Comparison of ENCODE assay signal across 8 cellular contexts in genomic region chr9:133460405-133461175, GRCh38. TPM values are rescaled to one million over a fixed set of nuclear protein-coding genes. Genes with fewer than 3 reads are reported as not detected.
A peak's percentile ranks its signal among the peaks of the same experiment; 100 is the strongest.
DNase-seq lines count a peak whose midpoint lies in the region; ATAC-seq, FAIRE-seq and TF ChIP-seq lines count a peak whose summit lies in the region.

No MANE protein-coding gene starts in this region.

- no peak overlapping the region for H2AFZ ChIP-seq in HCT116 (ENCODE audit: low read depth, low read length, poor library complexity, severe bottlenecking)

- H3K36me3 ChIP-seq in HCT116 (ENCODE audit: control insufficient read depth in 1 of 2, insufficient read depth in 2 of 2, low read length in 2 of 2) = no peaks in the 10 kb centered on the region

- H3K9me3 ChIP-seq in HCT116 (ENCODE audit: control insufficient read depth in 1 of 2, insufficient read depth in 1 of 2, low read depth in 1 of 2, low read length in 2 of 2) = no peaks in the 10 kb centered on the region

- peak overlapping the region; percentile 81 for H3K4me2 ChIP-seq in HCT116 (ENCODE audit: low read length)

- peak overlapping the region; percentile 64 to 67 for H3K4me3 ChIP-seq in HCT116 (replicated peaks in 1 of 2; ENCODE audit: low read depth in 1 of 2, low read length in 2 of 2)

- no peak for FAIRE-seq in HTR-8/SVneo (lab: Jason Lieb, UNC)

- H3K27ac ChIP-seq in HCT116 (ENCODE audit: low read depth, low read length) = peak overlapping the region; percentile 97; the same call in 1 of the 2 replicates

- peaks cover 8% of the 10 kb centered on the region for H3K36me3 Mint-ChIP-seq in osteocyte (ENCODE audit: unreplicated experiment)

- no peak for TF ChIP-seq RAD21 in HCT116 (IDR thresholded peaks at IDR 0.05; ENCODE audit: low read depth)

- peaks cover 16% of the 10 kb centered on the region for H3K4me1 Mint-ChIP-seq in osteocyte (ENCODE audit: unreplicated experiment)

- no peaks in the 10 kb centered on the region for H3K9me3 Mint-ChIP-seq in osteocyte (ENCODE audit: unreplicated experiment)

- H3K4me1 ChIP-seq in HCT116 (ENCODE audit: control insufficient read depth in 1 of 2, insufficient read depth in 2 of 2, low read length in 2 of 2) = peaks cover 16 to 17% of the 10 kb centered on the region in 2 experiments

- TF ChIP-seq POLR2A in HCT116 (IDR thresholded peaks at IDR 0.05; ENCODE audit: borderline replicate concordance, extremely low read depth, insufficient read depth, insufficient read length) = no peak

- RAD21 ChIA-PET in HCT116 (lab: Charles Lee; ENCODE audit: low non-redundant PET in 1 of 2, low total read pairs in 2 of 2, uncharacterized antibody in 2 of 2, unreplicated experiment in 2 of 2) = no interaction called here

- BruUV-seq in HCT116 (replicated peaks; lab: Mats Ljungman, UMichigan) = TSS peak; percentile 62

- no peaks in the 10 kb centered on the region for H3K9me2 ChIP-seq in HCT116 (ENCODE audit: insufficient read depth)

- H3K4me3 Mint-ChIP-seq in osteocyte (ENCODE audit: unreplicated experiment) = peak overlapping the region; percentile 76

- no peaks in the 10 kb centered on the region for H4K20me1 ChIP-seq in HCT116 (ENCODE audit: insufficient read depth)

- DNase-seq in activated effector memory CD4-positive, alpha-beta T cell treated with anti-CD3 and anti-CD28 coated beads, Interleukin-2, amount 50 U/mL, for 16 hours = peak; percentile 76
- DNase-seq in activated effector memory CD4-positive, alpha-beta T cell treated with Interleukin-2 at 50 U/mL for 16 hours = no peak
- no peak for DNase-seq in HCT116 (ENCODE audit: low read depth, low spot score)
- DNase-seq in NCI-H1417 (lab: John Stamatoyannopoulos, UW) = peak; percentile 22 to 93 (median 90)
- peak; percentile 13 for DNase-seq in activated T-helper 1 cell treated with Interleukin-2 at 50 U/mL for 16 hours (ENCODE audit: low read depth)
- DNase-seq in globus pallidus (ENCODE audit: low spot score) = peak; percentile 50
- DNase-seq in osteocyte (ENCODE audit: extremely low spot score, unreplicated experiment) = no peak
- no peak for DNase-seq in HTR-8/SVneo (ENCODE audit: insufficient read length, low spot score)

- CTCF ChIA-PET in HCT116 (lab: Charles Lee) = interaction anchor here (0.7 to 1.1 kb wide), 2 partner anchors 20 to 39 kb away, joined by 3 read pairs; no protein-coding TSS in a partner anchor

- no peaks in the 10 kb centered on the region for H3K27me3 ChIP-seq in HCT116 (ENCODE audit: insufficient read depth, low read length)

- ATAC-seq in HCT116 = no peak

- H3K27ac Mint-ChIP-seq in osteocyte (ENCODE audit: unreplicated experiment) = peak overlapping the region; percentile 63

- POLR2A ChIA-PET in HCT116 (lab: Charles Lee) = interaction anchor here (0.6 to 1.5 kb wide), 6 partner anchors 18 to 222 kb away, joined by 3 to 4 read pairs (median 3); partner anchors contain the start of genes MED22 and RPL7A

- TF ChIP-seq CTCF in HCT116 (IDR thresholded peaks at IDR 0.05 in 2 of 3, conservative IDR thresholded peaks at IDR 0.05 in 1 of 3; ENCODE audit: borderline replicate concordance in 1 of 3, insufficient read depth in 1 of 3, low read depth in 2 of 3, low read length in 2 of 3) (no peak), osteocyte (IDR thresholded peaks at IDR 0.05) (no peak)

- H3K79me2 ChIP-seq in HCT116 (ENCODE audit: insufficient read depth, low read length) = no peaks in the 10 kb centered on the region

- intact Hi-C loops in HCT116 (cut with micrococcal nuclease) = loop anchor here (5.0 kb wide), 1 partner anchor 43 kb away; the partner anchor contains the start of gene REXO4

- H3K9ac ChIP-seq in HCT116 (ENCODE audit: low read length) = peak overlapping the region; percentile 76

- no peaks in the 10 kb centered on the region for H3K27me3 Mint-ChIP-seq in osteocyte (ENCODE audit: unreplicated experiment)

TF ChIP-seq in HCT116, 20 proteins besides CTCF, POLR2A, EP300 and RAD21:
- no peak for TF ChIP-seq SP1 (IDR thresholded peaks at IDR 0.05; ENCODE audit: low read depth)
- no peak for TF ChIP-seq ATF3 (IDR thresholded peaks at IDR 0.05)
- TF ChIP-seq SRF (IDR thresholded peaks at IDR 0.05; ENCODE audit: low read depth) = no peak
- no peak for TF ChIP-seq CEBPB (IDR thresholded peaks at IDR 0.05; ENCODE audit: low read depth)
- no peak for TF ChIP-seq REST (IDR thresholded peaks at IDR 0.05; ENCODE audit: low read depth)
- TF ChIP-seq YY1 (IDR thresholded peaks at IDR 0.05; ENCODE audit: extremely low read depth, insufficient replicate concordance, low read depth, low read length) = no peak
- no peak for TF ChIP-seq ZFX (IDR thresholded peaks at IDR 0.05)
- TF ChIP-seq EGR1 (IDR thresholded peaks at IDR 0.05; ENCODE audit: low read depth) = no peak
- TF ChIP-seq EZH2phosphoT487 (IDR thresholded peaks at IDR 0.05; ENCODE audit: borderline replicate concordance) = no peak
- TF ChIP-seq SIN3A (IDR thresholded peaks at IDR 0.05; ENCODE audit: low read depth) = no peak
- TF ChIP-seq JUND (IDR thresholded peaks at IDR 0.05) = no peak
- TF ChIP-seq ZNF274 (IDR thresholded peaks at IDR 0.05; ENCODE audit: low read depth, low read length) = no peak
- no peak for TF ChIP-seq MAX (IDR thresholded peaks at IDR 0.05)
- TF ChIP-seq POLR2AphosphoS5 (IDR thresholded peaks at IDR 0.05; ENCODE audit: low read depth, low read length) = no peak

RNA-seq across cellular contexts. Expression of gene CACFD1, which starts 0.8 kb away (rescaled TPM):
- 6.9 TPM for total RNA-seq in HCT116 (2021; ENCODE audit: unreplicated experiment)
- polyA plus RNA-seq in HCT116 (2012) = 6.7 and 7.8 TPM in 2 replicates
- 28.9 and 29.3 TPM in 2 replicates for total RNA-seq in osteocyte

RNA-seq across cellular contexts. Expression of gene SLC2A6, which starts 18.3 kb away (rescaled TPM):
- total RNA-seq in HCT116 (2021; ENCODE audit: unreplicated experiment) (10.7 TPM), osteocyte (8.0 and 8.4 TPM in 2 replicates)
- 4.8 and 5.0 TPM in 2 replicates for polyA plus RNA-seq in HCT116 (2012)

RNA-seq across cellular contexts. Expression of gene ADAMTS13, which starts 38.4 kb away (rescaled TPM):
- 9.2 TPM for total RNA-seq in HCT116 (2021; ENCODE audit: unreplicated experiment)
- 9.7 and 11.4 TPM in 2 replicates for polyA plus RNA-seq in HCT116 (2012)
- total RNA-seq in osteocyte = 7.4 and 8.8 TPM in 2 replicates

RNA-seq across cellular contexts. Expression of gene REXO4, which starts 42.8 kb away (rescaled TPM):
- total RNA-seq in HCT116 (2021; ENCODE audit: unreplicated experiment) (24.6 TPM), osteocyte (22.2 and 22.8 TPM in 2 replicates)
- polyA plus RNA-seq in HCT116 (2012) = 18.3 and 22.0 TPM in 2 replicates

Comparison
In these comparisons a context has a peak if more than half of its experiments do, and no peak if none do; other contexts are left out.
1. DNase-seq: peak in activated effector memory CD4-positive, alpha-beta T cell treated with anti-CD3 and anti-CD28 coated beads, Interleukin-2, amount 50 U/mL, for 16 hours (single experiment), NCI-H1417 (3 of 3), activated T-helper 1 cell treated with Interleukin-2 at 50 U/mL for 16 hours (single experiment) and globus pallidus (single experiment); none in activated effector memory CD4-positive, alpha-beta T cell treated with Interleukin-2 at 50 U/mL for 16 hours (single experiment), HCT116 (single experiment), osteocyte (single experiment) and HTR-8/SVneo (single experiment).